9 cellular contexts compared by ENCODE assay signal in the genomic region with DNA sequence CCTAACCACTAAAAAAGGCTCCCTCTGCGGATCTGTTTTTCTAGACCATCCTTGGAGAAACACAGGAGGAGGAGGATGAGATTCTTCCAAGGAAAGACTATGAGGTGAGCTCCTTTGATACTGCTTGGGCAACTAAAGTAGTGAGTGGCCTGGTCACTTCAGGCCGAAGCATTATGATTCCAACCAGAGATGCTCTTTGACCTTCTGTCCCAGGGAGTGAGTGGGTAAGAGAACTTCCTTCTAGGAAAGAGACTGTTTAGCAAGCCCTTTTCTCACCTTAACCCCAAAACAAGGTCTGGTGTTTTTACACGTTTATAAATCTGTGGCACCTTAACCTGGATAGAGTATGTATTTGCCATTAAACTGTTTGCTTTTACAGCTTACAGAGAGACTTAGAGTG. TPM values are rescaled to one million over a fixed set of nuclear protein-coding genes. Genes with fewer than 3 reads are reported as not detected.
DNase-seq lines count a peak whose midpoint lies in the region; ATAC-seq and TF ChIP-seq lines count a peak whose summit lies in the region.
"Had no signal": no experiment of that assay in that cellular context is flagged by ENCODE, and none has a peak within 500 bp of the region (broad histone marks: within the 10 kb centered on the region; RNA-seq: fewer than 3 reads in every experiment).

No MANE protein-coding gene starts in this region.

- peak overlapping the region; percentile 89 for H3K4me3 ChIP-seq in iPS-20b (ENCODE audit: low read length)

- TF ChIP-seq CTCF in HFFc6 (IDR thresholded peaks at IDR 0.05) = no peak

- H3K27ac Mint-ChIP-seq in HFFc6 = peak overlapping the region; percentile 97
- H3K27ac Mint-ChIP-seq in activated T-helper 2 cell treated with anti-CD3 and anti-CD28 coated beads, Interferon-gamma antibody, Interleukin-2, Interleukin-4, amounts not matched to agents 10 μg/mL and 5 μg/mL and 100 μg/mL, durations not matched to agents 14 hours and 24 hours and 36 hours = peak overlapping the region; percentile 82
- peak overlapping the region; percentile 92 for H3K27ac Mint-ChIP-seq in stimulated activated memory B cell treated with anti-CD40 and anti-IgM and Interleukin-4, amounts not matched to agents 10 μg/mL and 1 μg/mL and 100 μg/mL, for 72 hours

- H3K4me3 Mint-ChIP-seq in HFFc6 = peak overlapping the region; percentile 100
- peak overlapping the region; percentile 90 for H3K4me3 Mint-ChIP-seq in activated T-helper 2 cell treated with anti-CD3 and anti-CD28 coated beads, Interferon-gamma antibody, Interleukin-2, Interleukin-4, amounts not matched to agents 10 μg/mL and 5 μg/mL and 100 μg/mL, durations not matched to agents 14 hours and 24 hours and 36 hours (ENCODE audit: low read depth)
- H3K4me3 Mint-ChIP-seq in stimulated activated memory B cell treated with anti-CD40 and anti-IgM and Interleukin-4, amounts not matched to agents 10 μg/mL and 1 μg/mL and 100 μg/mL, for 72 hours = peak overlapping the region; percentile 87

- H3K27me3 ChIP-seq in iPS-20b (ENCODE audit: insufficient read depth, low read length) = no peaks in the 10 kb centered on the region

- no peak overlapping the region for H3K27ac ChIP-seq in iPS-20b (ENCODE audit: low read length)

- H3K9ac ChIP-seq in iPS-20b (ENCODE audit: low read depth, low read length) = peak overlapping the region; percentile 83; the same call in 1 of the 2 replicates

- intact Hi-C loops in activated T-helper 2 cell treated with anti-CD3 and anti-CD28 coated beads, Interferon-gamma antibody, Interleukin-2, Interleukin-4, amounts not matched to agents 10 μg/mL and 5 μg/mL and 100 μg/mL, durations not matched to agents 14 hours and 24 hours and 36 hours (cut with micrococcal nuclease) = loop anchor here (5.0 kb wide), 2 partner anchors 100 to 535 kb away; partner anchors contain the start of gene UBIAD1

- no peak for ATAC-seq in stimulated activated memory B cell treated with anti-CD40 and anti-IgM and Interleukin-4, amounts not matched to agents 10 μg/mL and 1 μg/mL and 100 μg/mL, for 72 hours
- ATAC-seq in GM18907 (IDR thresholded peaks at IDR 0.05; ENCODE audit: unreplicated experiment) = no peak
- no peak for ATAC-seq in GM19328 (IDR thresholded peaks at IDR 0.05; ENCODE audit: unreplicated experiment)

- DNase-seq in HFFc6 (no peak), NCI-H2107 (lab: John Stamatoyannopoulos, UW) (no peak)
- no peak for DNase-seq in activated T-helper 2 cell treated with anti-CD3 and anti-CD28 coated beads, Interferon-gamma antibody, Interleukin-2, Interleukin-4, amounts not matched to agents 10 μg/mL and 5 μg/mL and 100 μg/mL, durations not matched to agents 14 hours and 24 hours and 36 hours (ENCODE audit: low spot score)
- DNase-seq in activated CD4-positive, alpha-beta T cell treated with anti-CD3 and anti-CD28 coated beads, Interleukin-2, amount 50 U/mL, for 48 hours = no peak

- H3K4me1 Mint-ChIP-seq in HFFc6 (ENCODE audit: low read depth) = peaks cover 53% of the 10 kb centered on the region
- peaks cover 54% of the 10 kb centered on the region for H3K4me1 Mint-ChIP-seq in activated T-helper 2 cell treated with anti-CD3 and anti-CD28 coated beads, Interferon-gamma antibody, Interleukin-2, Interleukin-4, amounts not matched to agents 10 μg/mL and 5 μg/mL and 100 μg/mL, durations not matched to agents 14 hours and 24 hours and 36 hours (ENCODE audit: low read depth)
- H3K4me1 Mint-ChIP-seq in stimulated activated memory B cell treated with anti-CD40 and anti-IgM and Interleukin-4, amounts not matched to agents 10 μg/mL and 1 μg/mL and 100 μg/mL, for 72 hours = peaks cover 65% of the 10 kb centered on the region

- H3K36me3 ChIP-seq in iPS-20b (ENCODE audit: insufficient read depth, low read depth, low read length) = peaks cover 50% of the 10 kb centered on the region

- no peaks in the 10 kb centered on the region for H3K9me3 Mint-ChIP-seq in HFFc6
- no peaks in the 10 kb centered on the region for H3K9me3 Mint-ChIP-seq in activated T-helper 2 cell treated with anti-CD3 and anti-CD28 coated beads, Interferon-gamma antibody, Interleukin-2, Interleukin-4, amounts not matched to agents 10 μg/mL and 5 μg/mL and 100 μg/mL, durations not matched to agents 14 hours and 24 hours and 36 hours
- no peaks in the 10 kb centered on the region for H3K9me3 Mint-ChIP-seq in stimulated activated memory B cell treated with anti-CD40 and anti-IgM and Interleukin-4, amounts not matched to agents 10 μg/mL and 1 μg/mL and 100 μg/mL, for 72 hours

- H3K27me3 Mint-ChIP-seq in HFFc6 (ENCODE audit: insufficient read depth) = peaks cover 4% of the 10 kb centered on the region; the same call in 1 of the 2 replicates
- H3K27me3 Mint-ChIP-seq in activated T-helper 2 cell treated with anti-CD3 and anti-CD28 coated beads, Interferon-gamma antibody, Interleukin-2, Interleukin-4, amounts not matched to agents 10 μg/mL and 5 μg/mL and 100 μg/mL, durations not matched to agents 14 hours and 24 hours and 36 hours (ENCODE audit: low read depth) = no peaks in the 10 kb centered on the region
- no peaks in the 10 kb centered on the region for H3K27me3 Mint-ChIP-seq in stimulated activated memory B cell treated with anti-CD40 and anti-IgM and Interleukin-4, amounts not matched to agents 10 μg/mL and 1 μg/mL and 100 μg/mL, for 72 hours

- H3K4me1 ChIP-seq in iPS-20b (ENCODE audit: insufficient read depth, low read length) = peaks cover 14% of the 10 kb centered on the region

- peaks cover 12% of the 10 kb centered on the region; the same call in 1 of the 2 replicates for H3K36me3 Mint-ChIP-seq in HFFc6 (ENCODE audit: low read depth)
- H3K36me3 Mint-ChIP-seq in activated T-helper 2 cell treated with anti-CD3 and anti-CD28 coated beads, Interferon-gamma antibody, Interleukin-2, Interleukin-4, amounts not matched to agents 10 μg/mL and 5 μg/mL and 100 μg/mL, durations not matched to agents 14 hours and 24 hours and 36 hours (ENCODE audit: low read depth) = peaks cover 44% of the 10 kb centered on the region
- peaks cover 57% of the 10 kb centered on the region for H3K36me3 Mint-ChIP-seq in stimulated activated memory B cell treated with anti-CD40 and anti-IgM and Interleukin-4, amounts not matched to agents 10 μg/mL and 1 μg/mL and 100 μg/mL, for 72 hours

- no peaks in the 10 kb centered on the region for H3K9me3 ChIP-seq in iPS-20b (ENCODE audit: insufficient read depth, low read depth, low read length)

RNA-seq across cellular contexts. Expression of gene CLCN6, which starts 1.1 kb away (rescaled TPM):
- 1 to 10 TPM; 6.2 to 8.3 (median 7.9) TPM for total RNA-seq in HFFc6 (2021; fragmentation: NEBNext Ultra II Directional; extraction: Animal tissue kit (Norgen Biotek cat#: 25700))
- 18.8 and 18.9 TPM in 2 replicates for total RNA-seq in activated T-helper 2 cell treated with anti-CD3 and anti-CD28 coated beads, Interferon-gamma antibody, Interleukin-2, Interleukin-4, amounts not matched to agents 10 μg/mL and 5 μg/mL and 100 μg/mL, durations not matched to agents 14 hours and 24 hours and 36 hours

RNA-seq across cellular contexts. Expression of gene MTHFR, which starts 1.3 kb away (rescaled TPM):
- total RNA-seq in HFFc6 (2021; fragmentation: NEBNext Ultra II Directional; extraction: Animal tissue kit (Norgen Biotek cat#: 25700)) = 10 to 100 TPM in 5 of 6 experiments, 1 to 10 TPM in 1; 9.4 to 11.7 (median 10.5) TPM
- total RNA-seq in activated T-helper 2 cell treated with anti-CD3 and anti-CD28 coated beads, Interferon-gamma antibody, Interleukin-2, Interleukin-4, amounts not matched to agents 10 μg/mL and 5 μg/mL and 100 μg/mL, durations not matched to agents 14 hours and 24 hours and 36 hours = 18.8 and 21.4 TPM in 2 replicates

RNA-seq across cellular contexts. Expression of gene NPPA, which starts 40.5 kb away (rescaled TPM):
- not detected for total RNA-seq in HFFc6 (2021; fragmentation: NEBNext Ultra II Directional; extraction: Animal tissue kit (Norgen Biotek cat#: 25700))
- not detected in 2 replicates for total RNA-seq in activated T-helper 2 cell treated with anti-CD3 and anti-CD28 coated beads, Interferon-gamma antibody, Interleukin-2, Interleukin-4, amounts not matched to agents 10 μg/mL and 5 μg/mL and 100 μg/mL, durations not matched to agents 14 hours and 24 hours and 36 hours
- total RNA-seq: pulmonary artery endothelial cell had no signal

RNA-seq across cellular contexts. Expression of gene C1orf167, which starts 45.1 kb away (rescaled TPM):
- total RNA-seq in HFFc6 (2021; fragmentation: NEBNext Ultra II Directional; extraction: Animal tissue kit (Norgen Biotek cat#: 25700)) = under 1 TPM in 4 of 6 experiments, not detected in 2; 0.23 to 0.59 (median 0.38) TPM
- not detected in 2 replicates for total RNA-seq in activated T-helper 2 cell treated with anti-CD3 and anti-CD28 coated beads, Interferon-gamma antibody, Interleukin-2, Interleukin-4, amounts not matched to agents 10 μg/mL and 5 μg/mL and 100 μg/mL, durations not matched to agents 14 hours and 24 hours and 36 hours
- total RNA-seq: pulmonary artery endothelial cell had no signal

RNA-seq across cellular contexts. Expression of gene NPPB, which starts 51.7 kb away (rescaled TPM):
- total RNA-seq in HFFc6 (2021; fragmentation: NEBNext Ultra II Directional; extraction: Animal tissue kit (Norgen Biotek cat#: 25700)) = not detected
- not detected in 2 replicates for total RNA-seq in activated T-helper 2 cell treated with anti-CD3 and anti-CD28 coated beads, Interferon-gamma antibody, Interleukin-2, Interleukin-4, amounts not matched to agents 10 μg/mL and 5 μg/mL and 100 μg/mL, durations not matched to agents 14 hours and 24 hours and 36 hours
- total RNA-seq: pulmonary artery endothelial cell had no signal
